Comparison of ENCODE assay signal across 8 cellular contexts in the genomic region with DNA sequence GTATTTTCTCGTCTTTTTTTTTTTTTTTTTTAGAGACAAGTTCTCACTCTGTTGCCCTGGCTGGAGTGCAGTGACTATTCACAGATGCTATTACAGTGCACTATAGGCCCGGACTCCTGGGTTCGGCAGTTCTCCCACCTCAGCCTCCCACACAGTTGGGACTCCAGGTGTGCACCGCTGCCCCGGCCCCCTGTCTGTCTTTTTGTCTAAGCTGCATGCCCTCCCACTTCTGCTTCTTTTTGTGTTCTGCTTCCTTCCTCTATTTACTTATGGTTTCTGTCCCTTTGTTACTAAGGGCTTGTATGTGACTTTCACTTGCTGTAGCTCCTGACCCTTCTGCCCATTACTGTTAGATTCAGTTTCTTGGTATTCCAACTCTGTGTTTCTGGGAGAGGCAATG. TPM values are rescaled to one million over a fixed set of nuclear protein-coding genes. Genes with fewer than 3 reads are reported as not detected.
DNase-seq lines count a peak whose midpoint lies in the region; ATAC-seq, FAIRE-seq and TF ChIP-seq lines count a peak whose summit lies in the region.

No MANE protein-coding gene starts in this region.

- H3K27me3 ChIP-seq in lower lobe of right lung (ENCODE audit: low read depth), result no peaks in the 10 kb centered on the region

- TF ChIP-seq POLR2A in GM12892 (IDR thresholded peaks at IDR 0.05; ENCODE audit: low read depth, low read length), result no peak

- ATAC-seq in GM21723 (IDR thresholded peaks at IDR 0.05; ENCODE audit: unreplicated experiment), result peak; percentile 63
- ATAC-seq in lower lobe of right lung, result peak in 1 of 2 donors; percentile 45
- no peak for ATAC-seq in GM19397 (IDR thresholded peaks at IDR 0.05; ENCODE audit: unreplicated experiment)

- no peak for TF ChIP-seq CTCF in lower lobe of right lung (IDR thresholded peaks at IDR 0.05)

- peaks cover 67% of the 10 kb centered on the region for H3K4me1 ChIP-seq in lower lobe of right lung

- H3K4me3 ChIP-seq in lower lobe of right lung, result no peak overlapping the region

- peak overlapping the region; percentile 66 for H3K27ac ChIP-seq in lower lobe of right lung

- DNase-seq in GM12892 (ENCODE audit: insufficient read length) (no peak), NOMO-1 treated with DMSO at 0.1 percent for 48 hours (lab: John Stamatoyannopoulos, UW; ENCODE audit: unreplicated experiment) (peak; percentile 85), lower lobe of right lung (no peak), DMS153 treated with DMSO at 0.1 percent for 48 hours (lab: John Stamatoyannopoulos, UW; ENCODE audit: unreplicated experiment) (no peak), epidermal melanocyte (ENCODE audit: insufficient read length, low spot score) (no peak), NCI-H2029 treated with DMSO at 0.1 percent for 48 hours (lab: John Stamatoyannopoulos, UW) (no peak)

- intact Hi-C loops in lower lobe of right lung (cut with DNase I), result no loop called here

- peak; percentile 85 for FAIRE-seq in GM12892 (lab: Jason Lieb, UNC)

- H3K36me3 ChIP-seq in lower lobe of right lung, result peaks cover 34% of the 10 kb centered on the region

- no peaks in the 10 kb centered on the region for H3K9me3 ChIP-seq in lower lobe of right lung

RNA-seq across cellular contexts. Expression of a gene that starts 20.5 kb away (rescaled TPM):
- polyA plus RNA-seq in GM12892 (2012; ENCODE audit: missing spikeins), result 32.2 TPM
- 47.1 TPM for total RNA-seq in lower lobe of right lung

RNA-seq across cellular contexts. Expression of a gene that starts 25.9 kb away (rescaled TPM):
- 14.9 TPM for polyA plus RNA-seq in GM12892 (2012; ENCODE audit: missing spikeins)
- 16.8 TPM for total RNA-seq in lower lobe of right lung

RNA-seq across cellular contexts. Expression of a gene that starts 26.0 kb away (rescaled TPM):
- 39.4 TPM for polyA plus RNA-seq in GM12892 (2012; ENCODE audit: missing spikeins)
- total RNA-seq in lower lobe of right lung, result 36.1 TPM

RNA-seq across cellular contexts. Expression of a gene that starts 39.7 kb away (rescaled TPM):
- 3.5 TPM for polyA plus RNA-seq in GM12892 (2012; ENCODE audit: missing spikeins)
- total RNA-seq in lower lobe of right lung, result 45.1 TPM

RNA-seq across cellular contexts. Expression of a gene that starts 48.9 kb away (rescaled TPM):
- polyA plus RNA-seq in GM12892 (2012; ENCODE audit: missing spikeins), result 0.30 TPM
- 64.5 TPM for total RNA-seq in lower lobe of right lung
